In the genomic region with DNA sequence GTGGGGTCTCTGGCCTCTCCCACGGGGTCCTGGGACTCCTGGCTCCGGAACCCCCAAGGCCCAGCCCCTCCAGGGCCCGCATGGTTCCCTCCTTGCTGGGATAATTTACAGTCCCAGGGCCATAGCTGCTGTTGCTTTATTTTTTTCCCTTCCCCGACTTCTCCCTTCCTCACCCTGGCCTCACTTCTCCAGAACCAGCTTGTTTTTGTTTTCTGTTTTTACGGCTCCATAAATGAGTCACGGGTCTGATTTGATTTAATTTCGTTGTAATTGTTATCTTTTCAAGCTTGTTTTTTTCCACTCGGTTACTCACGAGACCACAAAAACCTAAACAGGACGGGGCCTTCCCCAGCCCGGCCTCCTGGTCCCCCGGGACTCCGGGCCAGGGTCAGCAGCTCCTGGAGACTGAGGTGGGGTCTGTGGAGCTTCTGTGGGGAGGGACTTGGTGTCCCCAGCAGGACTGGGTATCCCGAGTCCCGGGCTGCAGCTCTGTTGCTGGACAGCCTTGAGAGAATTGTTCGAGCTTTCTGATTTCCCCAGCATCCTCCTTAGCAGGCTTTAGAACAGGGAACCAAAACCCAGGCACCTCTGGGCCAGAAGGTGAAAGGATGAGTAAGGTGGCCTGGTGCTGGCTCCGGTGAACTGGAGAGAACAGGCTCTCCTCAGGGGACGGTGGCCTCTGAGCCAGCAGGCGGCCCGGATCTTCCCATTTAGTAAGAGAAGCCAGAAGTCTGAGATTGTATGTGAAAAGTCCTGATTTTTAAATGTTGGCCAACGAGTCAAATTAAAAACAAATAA, we compare ENCODE assay signal across 8 cellular contexts.
DNase-seq lines count a peak whose midpoint lies in the region; ATAC-seq and TF ChIP-seq lines count a peak whose summit lies in the region.

No MANE protein-coding gene starts in this region.

- peak overlapping the region; percentile 62 to 83 for H3K27ac Mint-ChIP-seq in natural killer cell treated with Interleukin-12 subunit alpha and Interleukin-12 subunit beta and Interleukin-15 and Interleukin-18, amount 100 ng/mL, for 72 hours
- H3K27ac Mint-ChIP-seq in natural killer cell: no peak overlapping the region
- H3K27ac Mint-ChIP-seq in stimulated activated memory B cell treated with anti-CD40 and anti-IgM and Interleukin-4, amounts not matched to agents 10 μg/mL and 1 μg/mL and 100 μg/mL, for 72 hours: peak overlapping the region; percentile 81

- no peak for TF ChIP-seq CTCF in natural killer cell (IDR thresholded peaks at IDR 0.05)
- TF ChIP-seq CTCF in foreskin fibroblast (IDR thresholded peaks at IDR 0.05; ENCODE audit: low read depth, low read length): no peak

- peaks cover 43 to 44% of the 10 kb centered on the region in 2 donors for H3K4me1 Mint-ChIP-seq in natural killer cell treated with Interleukin-12 subunit alpha and Interleukin-12 subunit beta and Interleukin-15 and Interleukin-18, amount 100 ng/mL, for 72 hours (ENCODE audit: low read depth in 2 of 2)
- H3K4me1 Mint-ChIP-seq in natural killer cell: peaks cover 9 to 29% of the 10 kb centered on the region in 2 donors
- peaks cover 40% of the 10 kb centered on the region for H3K4me1 Mint-ChIP-seq in stimulated activated memory B cell treated with anti-CD40 and anti-IgM and Interleukin-4, amounts not matched to agents 10 μg/mL and 1 μg/mL and 100 μg/mL, for 72 hours

- no peaks in the 10 kb centered on the region for H3K36me3 ChIP-seq in SJSA1

- no peaks in the 10 kb centered on the region for H3K27me3 ChIP-seq in SJSA1 (replicated peaks)

- H3K27ac ChIP-seq in SJSA1: peak overlapping the region; percentile 63

- H3K9me3 Mint-ChIP-seq in natural killer cell treated with Interleukin-12 subunit alpha and Interleukin-12 subunit beta and Interleukin-15 and Interleukin-18, amount 100 ng/mL, for 72 hours: no peaks in the 10 kb centered on the region
- H3K9me3 Mint-ChIP-seq in natural killer cell: no peaks in the 10 kb centered on the region
- no peaks in the 10 kb centered on the region for H3K9me3 Mint-ChIP-seq in stimulated activated memory B cell treated with anti-CD40 and anti-IgM and Interleukin-4, amounts not matched to agents 10 μg/mL and 1 μg/mL and 100 μg/mL, for 72 hours

- intact Hi-C loops in natural killer cell (cut with micrococcal nuclease): no loop called here

- peaks cover 27 to 32% of the 10 kb centered on the region in 2 donors for H3K27me3 Mint-ChIP-seq in natural killer cell treated with Interleukin-12 subunit alpha and Interleukin-12 subunit beta and Interleukin-15 and Interleukin-18, amount 100 ng/mL, for 72 hours
- H3K27me3 Mint-ChIP-seq in natural killer cell (ENCODE audit: low read depth in 2 of 2): peaks cover 36 to 54% of the 10 kb centered on the region in 2 donors
- peaks cover 61% of the 10 kb centered on the region for H3K27me3 Mint-ChIP-seq in stimulated activated memory B cell treated with anti-CD40 and anti-IgM and Interleukin-4, amounts not matched to agents 10 μg/mL and 1 μg/mL and 100 μg/mL, for 72 hours

- peaks cover 45% of the 10 kb centered on the region for H3K4me1 ChIP-seq in SJSA1 (replicated peaks)

- no peaks in the 10 kb centered on the region for H3K9me3 ChIP-seq in SJSA1 (replicated peaks)

- DNase-seq in natural killer cell treated with Interleukin-12 subunit alpha and Interleukin-12 subunit beta and Interleukin-15 and Interleukin-18, amount 100 ng/mL, for 72 hours (ENCODE audit: low spot score): no peak
- DNase-seq in natural killer cell (no peak), SJSA1 (ENCODE audit: low read depth in 1 of 2, low spot score in 2 of 2) (peak; percentile 65 to 86), foreskin fibroblast (peak; percentile 84 to 90), GOT3 (lab: John Stamatoyannopoulos, UW) (no peak), NCI-H187 (lab: John Stamatoyannopoulos, UW) (no peak)

- H3K4me3 Mint-ChIP-seq in natural killer cell treated with Interleukin-12 subunit alpha and Interleukin-12 subunit beta and Interleukin-15 and Interleukin-18, amount 100 ng/mL, for 72 hours: peak overlapping the region; percentile 54
- no peak overlapping the region for H3K4me3 Mint-ChIP-seq in natural killer cell
- peak overlapping the region; percentile 65 for H3K4me3 Mint-ChIP-seq in stimulated activated memory B cell treated with anti-CD40 and anti-IgM and Interleukin-4, amounts not matched to agents 10 μg/mL and 1 μg/mL and 100 μg/mL, for 72 hours

- ATAC-seq in natural killer cell treated with Interleukin-12 subunit alpha and Interleukin-12 subunit beta and Interleukin-15 and Interleukin-18, amount 100 ng/mL, for 72 hours: peak in 1 of 2 donors; percentile 13
- ATAC-seq in natural killer cell (no peak), GM21786 (IDR thresholded peaks at IDR 0.05; ENCODE audit: unreplicated experiment) (no peak)
- peak; percentile 93 for ATAC-seq in stimulated activated memory B cell treated with anti-CD40 and anti-IgM and Interleukin-4, amounts not matched to agents 10 μg/mL and 1 μg/mL and 100 μg/mL, for 72 hours

- no peak overlapping the region for H3K4me3 ChIP-seq in SJSA1
- no peak overlapping the region for H3K4me3 ChIP-seq in foreskin fibroblast (ENCODE audit: low read depth in 1 of 2, low read length in 2 of 2)

- peaks cover 6% of the 10 kb centered on the region for H3K36me3 Mint-ChIP-seq in natural killer cell treated with Interleukin-12 subunit alpha and Interleukin-12 subunit beta and Interleukin-15 and Interleukin-18, amount 100 ng/mL, for 72 hours
- H3K36me3 Mint-ChIP-seq in natural killer cell: no peaks in the 10 kb centered on the region
- no peaks in the 10 kb centered on the region for H3K36me3 Mint-ChIP-seq in stimulated activated memory B cell treated with anti-CD40 and anti-IgM and Interleukin-4, amounts not matched to agents 10 μg/mL and 1 μg/mL and 100 μg/mL, for 72 hours

Comparison
In these comparisons a context has a peak if more than half of its experiments do, and no peak if none do; other contexts are left out.
1. H3K27ac Mint-ChIP-seq: peak in natural killer cell treated with Interleukin-12 subunit alpha and Interleukin-12 subunit beta and Interleukin-15 and Interleukin-18, amount 100 ng/mL, for 72 hours (2 of 2) and stimulated activated memory B cell treated with anti-CD40 and anti-IgM and Interleukin-4, amounts not matched to agents 10 μg/mL and 1 μg/mL and 100 μg/mL, for 72 hours (single experiment); none in natural killer cell (0 of 2).
2. DNase-seq: peak in SJSA1 (2 of 2) and foreskin fibroblast (2 of 2); none in natural killer cell treated with Interleukin-12 subunit alpha and Interleukin-12 subunit beta and Interleukin-15 and Interleukin-18, amount 100 ng/mL, for 72 hours (single experiment), natural killer cell (single experiment), GOT3 (single experiment) and NCI-H187 (0 of 2).